In the genomic region with DNA sequence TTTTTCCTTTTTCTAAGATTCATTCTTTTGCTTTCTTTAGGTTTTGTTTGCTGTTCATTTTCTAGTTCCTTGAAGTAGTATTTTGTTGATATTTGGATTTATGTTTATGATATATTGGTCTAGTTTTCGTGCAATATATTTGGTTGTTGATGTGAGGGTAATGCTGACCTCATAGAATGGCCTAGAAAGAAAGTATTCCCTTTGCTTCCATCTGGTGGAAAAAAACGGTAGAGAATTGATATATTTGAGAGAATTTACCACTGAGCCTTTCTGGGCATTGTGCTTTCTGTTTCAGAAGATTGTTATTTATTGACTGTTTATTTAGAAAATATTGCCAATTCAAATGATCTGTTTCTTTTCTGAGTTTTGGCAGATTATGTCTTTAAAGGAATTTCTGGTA, we compare ENCODE assay signal across 25 cellular contexts. TPM values are rescaled to one million over a fixed set of nuclear protein-coding genes. Genes with fewer than 3 reads are reported as not detected.
DNase-seq lines count a peak whose midpoint lies in the region; ATAC-seq and TF ChIP-seq lines count a peak whose summit lies in the region.
"Had no signal": no experiment of that assay in that cellular context is flagged by ENCODE, and none has a peak within 500 bp of the region (broad histone marks: within the 10 kb centered on the region; RNA-seq: fewer than 3 reads in every experiment).

No MANE protein-coding gene starts in this region.

- H3K27me3 Mint-ChIP-seq in WTC11 (ENCODE audit: low read depth) (no peaks in the 10 kb centered on the region), glutamatergic neuron (ENCODE audit: unreplicated experiment) (no peaks in the 10 kb centered on the region)
- H3K27me3 Mint-ChIP-seq: activated CD4-positive, alpha-beta T cell treated with anti-CD3 and anti-CD28 coated beads for 36 hours; CD4-positive, CD25-positive, alpha-beta regulatory T cell; progenitor cell of endocrine pancreas had no signal

- no peak for TF ChIP-seq POLR2A in erythroblast (IDR thresholded peaks at IDR 0.05; ENCODE audit: low read length)

- H3K36me3 Mint-ChIP-seq in WTC11 (peaks cover 24% of the 10 kb centered on the region), glutamatergic neuron (ENCODE audit: unreplicated experiment) (no peaks in the 10 kb centered on the region)
- H3K36me3 Mint-ChIP-seq: CD4-positive, CD25-positive, alpha-beta regulatory T cell had no signal

- H3K9me3 Mint-ChIP-seq in WTC11 (no peaks in the 10 kb centered on the region), glutamatergic neuron (ENCODE audit: unreplicated experiment) (no peaks in the 10 kb centered on the region)
- H3K9me3 Mint-ChIP-seq: CD4-positive, CD25-positive, alpha-beta regulatory T cell; stimulated activated effector memory CD8-positive, alpha-beta T cell treated with anti-CD3 and anti-CD28 coated beads, Interleukin-12 subunit alpha, Interleukin-12 subunit beta, amount 100 ng/mL, for 72 hours had no signal

- DNase-seq in G401 (ENCODE audit: low spot score) (peak; percentile 12), WTC11 (ENCODE audit: low spot score) (no peak), erythroblast (lab: John Stamatoyannopoulos, UW) (peak; percentile 0), glutamatergic neuron (no peak), NCI-H1048 (lab: John Stamatoyannopoulos, UW) (no peak)
- DNase-seq: activated CD4-positive, alpha-beta T cell treated with anti-CD3 and anti-CD28 coated beads for 36 hours; activated gamma-delta T cell; activated T-cell treated with anti-CD3 and anti-CD28 coated beads for 4 hours; CD4-positive, CD25-positive, alpha-beta regulatory T cell; effector CD4-positive, alpha-beta T cell; KBM-7; left cardiac atrium; mammary epithelial cell; MG63; NCI-H1436; NCI-H774; SJCRH30; stimulated activated CD4-positive, alpha-beta T cell treated with anti-CD3 and anti-CD28 coated beads, Interleukin-4, amount 100 ng/mL, for 24 hours; upper lobe of left lung had no signal

- H3K4me3 Mint-ChIP-seq in WTC11 (no peak overlapping the region), glutamatergic neuron (ENCODE audit: unreplicated experiment) (no peak overlapping the region)
- H3K4me3 Mint-ChIP-seq: activated CD4-positive, alpha-beta T cell treated with anti-CD3 and anti-CD28 coated beads for 36 hours; CD4-positive, CD25-positive, alpha-beta regulatory T cell; stimulated activated effector memory CD8-positive, alpha-beta T cell treated with anti-CD3 and anti-CD28 coated beads, Interleukin-12 subunit alpha, Interleukin-12 subunit beta, amount 100 ng/mL, for 72 hours had no signal

- H3K4me1 Mint-ChIP-seq in WTC11: peaks cover 17% of the 10 kb centered on the region
- H3K4me1 Mint-ChIP-seq in glutamatergic neuron (ENCODE audit: low read depth, unreplicated experiment): no peaks in the 10 kb centered on the region

- H3K27ac Mint-ChIP-seq in WTC11 (peak overlapping the region; percentile 79; the same call in 1 of the 2 replicates), glutamatergic neuron (ENCODE audit: unreplicated experiment) (no peak overlapping the region)
- H3K27ac Mint-ChIP-seq: activated CD4-positive, alpha-beta T cell treated with anti-CD3 and anti-CD28 coated beads for 36 hours; CD4-positive, CD25-positive, alpha-beta regulatory T cell; progenitor cell of endocrine pancreas; stimulated activated effector memory CD8-positive, alpha-beta T cell treated with anti-CD3 and anti-CD28 coated beads, Interleukin-12 subunit alpha, Interleukin-12 subunit beta, amount 100 ng/mL, for 72 hours had no signal

- in situ Hi-C loops in G401 (cut with HindIII; ENCODE audit: low sequenced_read_pairs): no loop called here

- POLR2A ChIA-PET in WTC11 (lab: Charles Lee): no interaction called here

- TF ChIP-seq CTCF in WTC11 (IDR thresholded peaks at IDR 0.05): no peak
- TF ChIP-seq CTCF in glutamatergic neuron (IDR thresholded peaks at IDR 0.05; ENCODE audit: partially characterized antibody, unreplicated experiment): no peak

- CTCF ChIA-PET in WTC11 (lab: Charles Lee): no interaction called here

- no peak for ATAC-seq in WTC11
- no peak for ATAC-seq in HG02678 (IDR thresholded peaks at IDR 0.05; ENCODE audit: unreplicated experiment)
- ATAC-seq in activated CD4-positive, CD25-positive, alpha-beta regulatory T cell treated with anti-CD3 and anti-CD28 coated beads, Interleukin-2, amount 50 U/mL, for 24 hours: no peak
- ATAC-seq: activated CD4-positive, alpha-beta T cell treated with anti-CD3 and anti-CD28 coated beads for 36 hours; left cardiac atrium; sciatic nerve; stimulated activated effector memory CD8-positive, alpha-beta T cell treated with anti-CD3 and anti-CD28 coated beads, Interleukin-12 subunit alpha, Interleukin-12 subunit beta, amount 100 ng/mL, for 72 hours had no signal

TF ChIP-seq in WTC11, 78 proteins besides CTCF, POLR2A, EP300 and RAD21 (continues in another document):
- TF ChIP-seq IRF2 (CRISPR knock-in tag; IDR thresholded peaks at IDR 0.05; ENCODE audit: borderline replicate concordance, low read depth) (no peak), CDX4 (CRISPR knock-in tag; IDR thresholded peaks at IDR 0.05; ENCODE audit: borderline replicate concordance) (no peak), ZNF671 (CRISPR knock-in tag; IDR thresholded peaks at IDR 0.05) (no peak), CREM (CRISPR knock-in tag; IDR thresholded peaks at IDR 0.05) (no peak), ZBTB43 (CRISPR knock-in tag; IDR thresholded peaks at IDR 0.05) (no peak), E2F4 (CRISPR knock-in tag; IDR thresholded peaks at IDR 0.05; ENCODE audit: borderline replicate concordance, low read depth) (no peak), GTF2I (CRISPR knock-in tag; conservative IDR thresholded peaks at IDR 0.05) (no peak)
- TF ChIP-seq, protein P1, sequence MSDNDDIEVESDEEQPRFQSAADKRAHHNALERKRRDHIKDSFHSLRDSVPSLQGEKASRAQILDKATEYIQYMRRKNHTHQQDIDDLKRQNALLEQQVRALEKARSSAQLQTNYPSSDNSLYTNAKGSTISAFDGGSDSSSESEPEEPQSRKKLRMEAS (CRISPR knock-in tag; IDR thresholded peaks at IDR 0.05): no peak
- TF ChIP-seq, protein P2, sequence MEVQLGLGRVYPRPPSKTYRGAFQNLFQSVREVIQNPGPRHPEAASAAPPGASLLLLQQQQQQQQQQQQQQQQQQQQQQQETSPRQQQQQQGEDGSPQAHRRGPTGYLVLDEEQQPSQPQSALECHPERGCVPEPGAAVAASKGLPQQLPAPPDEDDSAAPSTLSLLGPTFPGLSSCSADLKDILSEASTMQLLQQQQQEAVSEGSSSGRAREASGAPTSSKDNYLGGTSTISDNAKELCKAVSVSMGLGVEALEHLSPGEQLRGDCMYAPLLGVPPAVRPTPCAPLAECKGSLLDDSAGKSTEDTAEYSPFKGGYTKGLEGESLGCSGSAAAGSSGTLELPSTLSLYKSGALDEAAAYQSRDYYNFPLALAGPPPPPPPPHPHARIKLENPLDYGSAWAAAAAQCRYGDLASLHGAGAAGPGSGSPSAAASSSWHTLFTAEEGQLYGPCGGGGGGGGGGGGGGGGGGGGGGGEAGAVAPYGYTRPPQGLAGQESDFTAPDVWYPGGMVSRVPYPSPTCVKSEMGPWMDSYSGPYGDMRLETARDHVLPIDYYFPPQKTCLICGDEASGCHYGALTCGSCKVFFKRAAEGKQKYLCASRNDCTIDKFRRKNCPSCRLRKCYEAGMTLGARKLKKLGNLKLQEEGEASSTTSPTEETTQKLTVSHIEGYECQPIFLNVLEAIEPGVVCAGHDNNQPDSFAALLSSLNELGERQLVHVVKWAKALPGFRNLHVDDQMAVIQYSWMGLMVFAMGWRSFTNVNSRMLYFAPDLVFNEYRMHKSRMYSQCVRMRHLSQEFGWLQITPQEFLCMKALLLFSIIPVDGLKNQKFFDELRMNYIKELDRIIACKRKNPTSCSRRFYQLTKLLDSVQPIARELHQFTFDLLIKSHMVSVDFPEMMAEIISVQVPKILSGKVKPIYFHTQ (CRISPR knock-in tag; IDR thresholded peaks at IDR 0.05): no peak
- TF ChIP-seq, protein P3, sequence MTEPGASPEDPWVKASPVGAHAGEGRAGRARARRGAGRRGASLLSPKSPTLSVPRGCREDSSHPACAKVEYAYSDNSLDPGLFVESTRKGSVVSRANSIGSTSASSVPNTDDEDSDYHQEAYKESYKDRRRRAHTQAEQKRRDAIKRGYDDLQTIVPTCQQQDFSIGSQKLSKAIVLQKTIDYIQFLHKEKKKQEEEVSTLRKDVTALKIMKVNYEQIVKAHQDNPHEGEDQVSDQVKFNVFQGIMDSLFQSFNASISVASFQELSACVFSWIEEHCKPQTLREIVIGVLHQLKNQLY (CRISPR knock-in tag; IDR thresholded peaks at IDR 0.05): no peak

RNA-seq across cellular contexts. Expression of gene USP9Y, which starts 9.4 kb away (rescaled TPM):
- total RNA-seq in G401 (2014; rRNA removed; shearing (Covaris generic)): 6.4 and 9.2 TPM in 2 replicates
- total RNA-seq in WTC11 (2021) (28.5 to 29.1 TPM (median 29.0 TPM) in 3 replicates), glutamatergic neuron (ENCODE audit: unreplicated experiment) (50.3 TPM)
- total RNA-seq: CD4-positive, CD25-positive, alpha-beta regulatory T cell; hepatocyte; progenitor cell of endocrine pancreas; sciatic nerve; SJCRH30 had no signal

Comparison
In these comparisons a context has a peak if more than half of its experiments do, and no peak if none do; other contexts are left out.
1. DNase-seq: peak in G401 (single experiment) and erythroblast (2 of 2); none in WTC11 (single experiment), glutamatergic neuron (single experiment) and NCI-H1048 (single experiment).